Comparison of ENCODE assay signal across 1 cellular context in the genomic region with DNA sequence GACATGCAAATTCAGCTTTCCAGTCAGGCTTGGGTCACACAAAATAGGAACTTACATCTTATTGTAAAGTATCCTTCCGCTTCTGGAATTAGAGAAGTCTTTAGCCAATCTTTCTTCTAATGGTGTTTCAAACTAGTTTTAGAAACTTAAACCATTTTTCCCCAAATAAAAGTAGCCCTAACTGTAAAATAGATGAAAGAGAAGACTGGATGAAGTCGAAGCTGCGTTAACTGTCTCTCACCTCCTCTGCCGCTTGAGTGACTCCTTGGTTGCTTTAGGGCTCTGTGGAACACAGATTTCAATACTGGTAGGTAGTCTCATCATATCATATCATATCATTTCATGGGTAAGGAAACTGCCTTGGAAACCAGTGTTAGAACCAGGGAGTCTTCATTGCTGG.
A peak's percentile ranks its signal among the peaks of the same experiment; 100 is the strongest.
TF ChIP-seq lines count a peak whose summit lies in the region.

No MANE protein-coding gene starts in this region.

TF ChIP-seq in HepG2, 621 proteins besides CTCF, POLR2A, EP300 and RAD21 (continued from another document):
- TF ChIP-seq, protein P1, sequence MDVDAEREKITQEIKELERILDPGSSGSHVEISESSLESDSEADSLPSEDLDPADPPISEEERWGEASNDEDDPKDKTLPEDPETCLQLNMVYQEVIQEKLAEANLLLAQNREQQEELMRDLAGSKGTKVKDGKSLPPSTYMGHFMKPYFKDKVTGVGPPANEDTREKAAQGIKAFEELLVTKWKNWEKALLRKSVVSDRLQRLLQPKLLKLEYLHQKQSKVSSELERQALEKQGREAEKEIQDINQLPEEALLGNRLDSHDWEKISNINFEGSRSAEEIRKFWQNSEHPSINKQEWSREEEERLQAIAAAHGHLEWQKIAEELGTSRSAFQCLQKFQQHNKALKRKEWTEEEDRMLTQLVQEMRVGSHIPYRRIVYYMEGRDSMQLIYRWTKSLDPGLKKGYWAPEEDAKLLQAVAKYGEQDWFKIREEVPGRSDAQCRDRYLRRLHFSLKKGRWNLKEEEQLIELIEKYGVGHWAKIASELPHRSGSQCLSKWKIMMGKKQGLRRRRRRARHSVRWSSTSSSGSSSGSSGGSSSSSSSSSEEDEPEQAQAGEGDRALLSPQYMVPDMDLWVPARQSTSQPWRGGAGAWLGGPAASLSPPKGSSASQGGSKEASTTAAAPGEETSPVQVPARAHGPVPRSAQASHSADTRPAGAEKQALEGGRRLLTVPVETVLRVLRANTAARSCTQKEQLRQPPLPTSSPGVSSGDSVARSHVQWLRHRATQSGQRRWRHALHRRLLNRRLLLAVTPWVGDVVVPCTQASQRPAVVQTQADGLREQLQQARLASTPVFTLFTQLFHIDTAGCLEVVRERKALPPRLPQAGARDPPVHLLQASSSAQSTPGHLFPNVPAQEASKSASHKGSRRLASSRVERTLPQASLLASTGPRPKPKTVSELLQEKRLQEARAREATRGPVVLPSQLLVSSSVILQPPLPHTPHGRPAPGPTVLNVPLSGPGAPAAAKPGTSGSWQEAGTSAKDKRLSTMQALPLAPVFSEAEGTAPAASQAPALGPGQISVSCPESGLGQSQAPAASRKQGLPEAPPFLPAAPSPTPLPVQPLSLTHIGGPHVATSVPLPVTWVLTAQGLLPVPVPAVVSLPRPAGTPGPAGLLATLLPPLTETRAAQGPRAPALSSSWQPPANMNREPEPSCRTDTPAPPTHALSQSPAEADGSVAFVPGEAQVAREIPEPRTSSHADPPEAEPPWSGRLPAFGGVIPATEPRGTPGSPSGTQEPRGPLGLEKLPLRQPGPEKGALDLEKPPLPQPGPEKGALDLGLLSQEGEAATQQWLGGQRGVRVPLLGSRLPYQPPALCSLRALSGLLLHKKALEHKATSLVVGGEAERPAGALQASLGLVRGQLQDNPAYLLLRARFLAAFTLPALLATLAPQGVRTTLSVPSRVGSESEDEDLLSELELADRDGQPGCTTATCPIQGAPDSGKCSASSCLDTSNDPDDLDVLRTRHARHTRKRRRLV (CRISPR knock-in tag; IDR thresholded peaks at IDR 0.05): peak; percentile 81
- TF ChIP-seq, protein P2, sequence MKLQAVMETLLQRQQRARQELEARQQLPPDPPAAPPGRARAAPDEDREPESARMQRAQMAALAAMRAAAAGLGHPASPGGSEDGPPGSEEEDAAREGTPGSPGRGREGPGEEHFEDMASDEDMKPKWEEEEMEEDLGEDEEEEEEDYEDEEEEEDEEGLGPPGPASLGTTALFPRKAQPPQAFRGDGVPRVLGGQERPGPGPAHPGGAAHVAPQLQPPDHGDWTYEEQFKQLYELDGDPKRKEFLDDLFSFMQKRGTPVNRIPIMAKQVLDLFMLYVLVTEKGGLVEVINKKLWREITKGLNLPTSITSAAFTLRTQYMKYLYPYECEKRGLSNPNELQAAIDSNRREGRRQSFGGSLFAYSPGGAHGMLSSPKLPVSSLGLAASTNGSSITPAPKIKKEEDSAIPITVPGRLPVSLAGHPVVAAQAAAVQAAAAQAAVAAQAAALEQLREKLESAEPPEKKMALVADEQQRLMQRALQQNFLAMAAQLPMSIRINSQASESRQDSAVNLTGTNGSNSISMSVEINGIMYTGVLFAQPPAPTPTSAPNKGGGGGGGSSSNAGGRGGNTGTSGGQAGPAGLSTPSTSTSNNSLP (IDR thresholded peaks at IDR 0.05; ENCODE audit: low read depth, low read length): no peak
- no peak for TF ChIP-seq ZNF30 (CRISPR knock-in tag; IDR thresholded peaks at IDR 0.05)
- TF ChIP-seq ATRX (CRISPR knock-in tag; IDR thresholded peaks at IDR 0.05; ENCODE audit: borderline replicate concordance): no peak
- no peak for TF ChIP-seq MTERF4 (CRISPR knock-in tag; IDR thresholded peaks at IDR 0.05)
- TF ChIP-seq, protein P3, sequence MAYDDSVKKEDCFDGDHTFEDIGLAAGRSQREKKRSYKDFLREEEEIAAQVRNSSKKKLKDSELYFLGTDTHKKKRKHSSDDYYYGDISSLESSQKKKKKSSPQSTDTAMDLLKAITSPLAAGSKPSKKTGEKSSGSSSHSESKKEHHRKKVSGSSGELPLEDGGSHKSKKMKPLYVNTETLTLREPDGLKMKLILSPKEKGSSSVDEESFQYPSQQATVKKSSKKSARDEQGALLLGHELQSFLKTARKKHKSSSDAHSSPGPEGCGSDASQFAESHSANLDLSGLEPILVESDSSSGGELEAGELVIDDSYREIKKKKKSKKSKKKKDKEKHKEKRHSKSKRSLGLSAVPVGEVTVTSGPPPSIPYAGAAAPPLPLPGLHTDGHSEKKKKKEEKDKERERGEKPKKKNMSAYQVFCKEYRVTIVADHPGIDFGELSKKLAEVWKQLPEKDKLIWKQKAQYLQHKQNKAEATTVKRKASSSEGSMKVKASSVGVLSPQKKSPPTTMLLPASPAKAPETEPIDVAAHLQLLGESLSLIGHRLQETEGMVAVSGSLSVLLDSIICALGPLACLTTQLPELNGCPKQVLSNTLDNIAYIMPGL (CRISPR knock-in tag; IDR thresholded peaks at IDR 0.05; ENCODE audit: borderline replicate concordance in 1 of 2, low read depth in 1 of 2): no peak
